1 cellular context compared by ENCODE assay signal in the genomic region with DNA sequence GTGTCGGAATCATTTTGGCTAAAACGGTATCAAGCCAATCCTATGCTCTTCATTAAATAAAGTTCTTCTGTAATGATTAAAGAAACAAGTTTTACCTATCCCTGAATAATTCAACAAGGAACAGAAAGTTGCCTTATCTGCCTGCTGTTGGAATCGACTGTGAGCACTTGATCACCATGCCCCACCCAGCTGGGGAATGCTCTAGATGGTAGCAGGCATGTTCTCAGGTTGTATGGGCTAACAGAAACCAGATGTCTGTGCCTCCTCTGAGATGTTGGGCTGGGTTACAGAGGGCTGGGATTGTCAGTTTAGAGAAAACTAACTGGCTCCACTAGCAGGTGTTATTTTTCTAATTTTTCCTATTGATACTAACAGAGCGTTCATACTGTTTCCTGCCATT.
TF ChIP-seq lines count a peak whose summit lies in the region.

No MANE protein-coding gene starts in this region.

TF ChIP-seq in K562, 482 proteins besides CTCF, POLR2A, EP300 and RAD21:
- no peak for TF ChIP-seq SRSF1 (IDR thresholded peaks at IDR 0.05; ENCODE audit: low read depth, low read length)
- TF ChIP-seq CREB3 (tag; conservative IDR thresholded peaks at IDR 0.05; ENCODE audit: low read depth): no peak
- no peak for TF ChIP-seq ARID2 (IDR thresholded peaks at IDR 0.05)
- TF ChIP-seq TAF1 (IDR thresholded peaks at IDR 0.05; ENCODE audit: control insufficient read depth, extremely low read depth, insufficient read depth, low read length, severe bottlenecking): no peak
- TF ChIP-seq, protein P1, sequence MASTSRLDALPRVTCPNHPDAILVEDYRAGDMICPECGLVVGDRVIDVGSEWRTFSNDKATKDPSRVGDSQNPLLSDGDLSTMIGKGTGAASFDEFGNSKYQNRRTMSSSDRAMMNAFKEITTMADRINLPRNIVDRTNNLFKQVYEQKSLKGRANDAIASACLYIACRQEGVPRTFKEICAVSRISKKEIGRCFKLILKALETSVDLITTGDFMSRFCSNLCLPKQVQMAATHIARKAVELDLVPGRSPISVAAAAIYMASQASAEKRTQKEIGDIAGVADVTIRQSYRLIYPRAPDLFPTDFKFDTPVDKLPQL (IDR thresholded peaks at IDR 0.05; ENCODE audit: extremely low read depth, insufficient read length): no peak
- TF ChIP-seq FOXP1 (CRISPR knock-in tag; IDR thresholded peaks at IDR 0.05): no peak
- no peak for TF ChIP-seq NRF1 (conservative IDR thresholded peaks at IDR 0.05 in 1 of 2, IDR thresholded peaks at IDR 0.05 in 1 of 2)
- TF ChIP-seq SPI1 (IDR thresholded peaks at IDR 0.05; ENCODE audit: borderline replicate concordance, low read depth, low read length): no peak
- TF ChIP-seq NR4A1 (CRISPR knock-in tag; IDR thresholded peaks at IDR 0.05): no peak
- TF ChIP-seq NR4A1 (tag; IDR thresholded peaks at IDR 0.05): no peak
- TF ChIP-seq BACH1 (tag; IDR thresholded peaks at IDR 0.05): no peak
TF ChIP-seq in K562: peak in this region for 0.
